1 cellular context compared by ENCODE assay signal in the genomic region with DNA sequence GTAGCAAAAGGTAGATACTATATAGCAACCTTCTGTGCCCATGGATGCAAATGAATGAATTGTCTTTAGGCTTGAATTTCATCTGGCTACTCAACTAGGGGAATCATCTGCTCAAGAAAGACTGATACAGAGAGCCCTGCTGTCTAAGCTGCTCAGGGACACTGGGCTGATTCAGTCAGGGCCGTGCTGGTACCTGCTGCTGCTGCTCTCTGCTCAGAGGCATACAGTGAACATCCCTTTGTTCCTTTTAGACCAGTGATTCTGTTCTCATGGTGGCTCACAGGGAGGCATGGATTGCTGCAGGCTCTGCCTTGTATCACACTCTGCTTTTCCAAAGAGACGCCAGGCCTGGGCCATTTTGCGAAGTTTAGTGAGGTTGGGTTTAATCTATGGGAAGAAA.
TF ChIP-seq lines count a peak whose summit lies in the region.

No MANE protein-coding gene starts in this region.

TF ChIP-seq in SK-N-SH, 30 proteins besides CTCF, POLR2A, EP300 and RAD21:
- TF ChIP-seq, protein P1, sequence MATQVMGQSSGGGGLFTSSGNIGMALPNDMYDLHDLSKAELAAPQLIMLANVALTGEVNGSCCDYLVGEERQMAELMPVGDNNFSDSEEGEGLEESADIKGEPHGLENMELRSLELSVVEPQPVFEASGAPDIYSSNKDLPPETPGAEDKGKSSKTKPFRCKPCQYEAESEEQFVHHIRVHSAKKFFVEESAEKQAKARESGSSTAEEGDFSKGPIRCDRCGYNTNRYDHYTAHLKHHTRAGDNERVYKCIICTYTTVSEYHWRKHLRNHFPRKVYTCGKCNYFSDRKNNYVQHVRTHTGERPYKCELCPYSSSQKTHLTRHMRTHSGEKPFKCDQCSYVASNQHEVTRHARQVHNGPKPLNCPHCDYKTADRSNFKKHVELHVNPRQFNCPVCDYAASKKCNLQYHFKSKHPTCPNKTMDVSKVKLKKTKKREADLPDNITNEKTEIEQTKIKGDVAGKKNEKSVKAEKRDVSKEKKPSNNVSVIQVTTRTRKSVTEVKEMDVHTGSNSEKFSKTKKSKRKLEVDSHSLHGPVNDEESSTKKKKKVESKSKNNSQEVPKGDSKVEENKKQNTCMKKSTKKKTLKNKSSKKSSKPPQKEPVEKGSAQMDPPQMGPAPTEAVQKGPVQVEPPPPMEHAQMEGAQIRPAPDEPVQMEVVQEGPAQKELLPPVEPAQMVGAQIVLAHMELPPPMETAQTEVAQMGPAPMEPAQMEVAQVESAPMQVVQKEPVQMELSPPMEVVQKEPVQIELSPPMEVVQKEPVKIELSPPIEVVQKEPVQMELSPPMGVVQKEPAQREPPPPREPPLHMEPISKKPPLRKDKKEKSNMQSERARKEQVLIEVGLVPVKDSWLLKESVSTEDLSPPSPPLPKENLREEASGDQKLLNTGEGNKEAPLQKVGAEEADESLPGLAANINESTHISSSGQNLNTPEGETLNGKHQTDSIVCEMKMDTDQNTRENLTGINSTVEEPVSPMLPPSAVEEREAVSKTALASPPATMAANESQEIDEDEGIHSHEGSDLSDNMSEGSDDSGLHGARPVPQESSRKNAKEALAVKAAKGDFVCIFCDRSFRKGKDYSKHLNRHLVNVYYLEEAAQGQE (IDR thresholded peaks at IDR 0.05; ENCODE audit: low read depth, low read length): no peak
- TF ChIP-seq FOSL2 (IDR thresholded peaks at IDR 0.05; ENCODE audit: borderline replicate concordance, low read depth) (no peak), MXI1 (IDR thresholded peaks at IDR 0.05; ENCODE audit: low read depth, low read length) (no peak), YY1 (IDR thresholded peaks at IDR 0.05; ENCODE audit: low read depth) (no peak), RCOR1 (IDR thresholded peaks at IDR 0.05; ENCODE audit: low read length) (no peak), FOXJ3 (CRISPR knock-in tag; IDR thresholded peaks at IDR 0.05) (no peak), NRF1 (IDR thresholded peaks at IDR 0.05; ENCODE audit: low read depth, low read length) (no peak), GABPA (IDR thresholded peaks at IDR 0.05; ENCODE audit: low read depth) (no peak)
- TF ChIP-seq, protein P2, sequence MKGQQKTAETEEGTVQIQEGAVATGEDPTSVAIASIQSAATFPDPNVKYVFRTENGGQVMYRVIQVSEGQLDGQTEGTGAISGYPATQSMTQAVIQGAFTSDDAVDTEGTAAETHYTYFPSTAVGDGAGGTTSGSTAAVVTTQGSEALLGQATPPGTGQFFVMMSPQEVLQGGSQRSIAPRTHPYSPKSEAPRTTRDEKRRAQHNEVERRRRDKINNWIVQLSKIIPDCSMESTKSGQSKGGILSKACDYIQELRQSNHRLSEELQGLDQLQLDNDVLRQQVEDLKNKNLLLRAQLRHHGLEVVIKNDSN (IDR thresholded peaks at IDR 0.05; ENCODE audit: borderline replicate concordance, low read depth): no peak
- TF ChIP-seq, protein P3, sequence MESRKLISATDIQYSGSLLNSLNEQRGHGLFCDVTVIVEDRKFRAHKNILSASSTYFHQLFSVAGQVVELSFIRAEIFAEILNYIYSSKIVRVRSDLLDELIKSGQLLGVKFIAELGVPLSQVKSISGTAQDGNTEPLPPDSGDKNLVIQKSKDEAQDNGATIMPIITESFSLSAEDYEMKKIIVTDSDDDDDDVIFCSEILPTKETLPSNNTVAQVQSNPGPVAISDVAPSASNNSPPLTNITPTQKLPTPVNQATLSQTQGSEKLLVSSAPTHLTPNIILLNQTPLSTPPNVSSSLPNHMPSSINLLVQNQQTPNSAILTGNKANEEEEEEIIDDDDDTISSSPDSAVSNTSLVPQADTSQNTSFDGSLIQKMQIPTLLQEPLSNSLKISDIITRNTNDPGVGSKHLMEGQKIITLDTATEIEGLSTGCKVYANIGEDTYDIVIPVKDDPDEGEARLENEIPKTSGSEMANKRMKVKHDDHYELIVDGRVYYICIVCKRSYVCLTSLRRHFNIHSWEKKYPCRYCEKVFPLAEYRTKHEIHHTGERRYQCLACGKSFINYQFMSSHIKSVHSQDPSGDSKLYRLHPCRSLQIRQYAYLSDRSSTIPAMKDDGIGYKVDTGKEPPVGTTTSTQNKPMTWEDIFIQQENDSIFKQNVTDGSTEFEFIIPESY (IDR thresholded peaks at IDR 0.05; ENCODE audit: borderline replicate concordance, low read depth): no peak
- TF ChIP-seq, protein P4, sequence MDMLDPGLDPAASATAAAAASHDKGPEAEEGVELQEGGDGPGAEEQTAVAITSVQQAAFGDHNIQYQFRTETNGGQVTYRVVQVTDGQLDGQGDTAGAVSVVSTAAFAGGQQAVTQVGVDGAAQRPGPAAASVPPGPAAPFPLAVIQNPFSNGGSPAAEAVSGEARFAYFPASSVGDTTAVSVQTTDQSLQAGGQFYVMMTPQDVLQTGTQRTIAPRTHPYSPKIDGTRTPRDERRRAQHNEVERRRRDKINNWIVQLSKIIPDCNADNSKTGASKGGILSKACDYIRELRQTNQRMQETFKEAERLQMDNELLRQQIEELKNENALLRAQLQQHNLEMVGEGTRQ (IDR thresholded peaks at IDR 0.05; ENCODE audit: borderline replicate concordance, low read depth, low read length): no peak
- TF ChIP-seq, protein P5, sequence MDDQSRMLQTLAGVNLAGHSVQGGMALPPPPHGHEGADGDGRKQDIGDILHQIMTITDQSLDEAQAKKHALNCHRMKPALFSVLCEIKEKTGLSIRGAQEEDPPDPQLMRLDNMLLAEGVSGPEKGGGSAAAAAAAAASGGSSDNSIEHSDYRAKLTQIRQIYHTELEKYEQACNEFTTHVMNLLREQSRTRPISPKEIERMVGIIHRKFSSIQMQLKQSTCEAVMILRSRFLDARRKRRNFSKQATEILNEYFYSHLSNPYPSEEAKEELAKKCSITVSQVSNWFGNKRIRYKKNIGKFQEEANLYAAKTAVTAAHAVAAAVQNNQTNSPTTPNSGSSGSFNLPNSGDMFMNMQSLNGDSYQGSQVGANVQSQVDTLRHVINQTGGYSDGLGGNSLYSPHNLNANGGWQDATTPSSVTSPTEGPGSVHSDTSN (IDR thresholded peaks at IDR 0.05): no peak
